Comparison of ENCODE assay signal across 20 cellular contexts in genomic region chr20:20204326-20204725, GRCh38.
DNase-seq lines count a peak whose midpoint lies in the region; ATAC-seq and TF ChIP-seq lines count a peak whose summit lies in the region.
"Had no signal": no experiment of that assay in that cellular context is flagged by ENCODE, and none has a peak within 500 bp of the region (broad histone marks: within the 10 kb centered on the region; RNA-seq: fewer than 3 reads in every experiment).

No MANE protein-coding gene starts in this region.

- ATAC-seq in right cardiac atrium, result no peak
- no peak for ATAC-seq in GM18502 (IDR thresholded peaks at IDR 0.05; ENCODE audit: poor library complexity, unreplicated experiment)
- ATAC-seq: left colon, PC-3 had no signal

- TF ChIP-seq CTCF in BE2C (IDR thresholded peaks at IDR 0.05; ENCODE audit: low read depth, low read length), result no peak

- intact Hi-C loops in right cardiac atrium (cut with DNase I), result no loop called here

- peaks cover 4% of the 10 kb centered on the region; the same call in 1 of the 2 replicates for H3K27me3 ChIP-seq in BE2C
- no peaks in the 10 kb centered on the region for H3K27me3 ChIP-seq in right cardiac atrium (ENCODE audit: control insufficient read depth, insufficient read depth)
- H3K27me3 ChIP-seq: ascending aorta, vagina had no signal

- DNase-seq in BE2C (peak; percentile 43), NCI-H1105 treated with DMSO at 0.1 percent for 48 hours (lab: John Stamatoyannopoulos, UW) (peak; percentile 66), NCI-H2171 (lab: John Stamatoyannopoulos, UW) (peak; percentile 94), SHP77 (lab: John Stamatoyannopoulos, UW) (peak; percentile 88 to 89), right cardiac atrium (no peak), occipital lobe (lab: John Stamatoyannopoulos, UW) (no peak)
- no peak for DNase-seq in activated CD8-positive, alpha-beta memory T cell treated with anti-CD3 and anti-CD28 coated beads, Interleukin-2, amount 50 U/mL, for 4 hours
- DNase-seq: activated CD4-positive, alpha-beta T cell treated with anti-CD3 and anti-CD28 coated beads for 4 hours; CD4-positive, alpha-beta T cell; EL; HFFc6; left colon; NCI-H1694 treated with DMSO at 0.1 percent for 48 hours; PC-3; stimulated activated CD4-positive, alpha-beta T cell treated with anti-CD3 and anti-CD28 coated beads, Interleukin-2, amount 100 ng/mL, for 48 hours had no signal

- no peak overlapping the region for H3K27ac ChIP-seq in right cardiac atrium (ENCODE audit: low read length)
- H3K27ac ChIP-seq: ascending aorta, parathyroid adenoma, SK-N-MC, vagina had no signal

- no peaks in the 10 kb centered on the region for H3K36me3 ChIP-seq in BE2C
- H3K36me3 ChIP-seq: ascending aorta, vagina had no signal

- 60% methylated on average over 3 of the region's 3 CpGs for WGBS in right cardiac atrium

- H3K4me1 ChIP-seq in BE2C, result peaks cover 20% of the 10 kb centered on the region
- no peaks in the 10 kb centered on the region for H3K4me1 ChIP-seq in right cardiac atrium (ENCODE audit: control insufficient read depth, insufficient read depth, low read length)
- H3K4me1 ChIP-seq: ascending aorta, parathyroid adenoma, vagina had no signal

- H3K4me3 ChIP-seq in BE2C (ENCODE audit: low read depth, low read length) (peak overlapping the region; percentile 15), right cardiac atrium (ENCODE audit: low read length) (no peak overlapping the region)
- H3K4me3 ChIP-seq: ascending aorta, SK-N-MC, vagina had no signal

- H3K9me3 ChIP-seq in BE2C (no peaks in the 10 kb centered on the region), right cardiac atrium (ENCODE audit: control insufficient read depth, low read length) (no peaks in the 10 kb centered on the region)
- H3K9me3 ChIP-seq: ascending aorta, vagina had no signal

Comparison
In these comparisons a context has a peak if more than half of its experiments do, and no peak if none do; other contexts are left out.
1. DNase-seq: peak in BE2C (single experiment), NCI-H1105 treated with DMSO at 0.1 percent for 48 hours (single experiment), NCI-H2171 (single experiment) and SHP77 (2 of 2); none in right cardiac atrium (0 of 3), occipital lobe (single experiment) and activated CD8-positive, alpha-beta memory T cell treated with anti-CD3 and anti-CD28 coated beads, Interleukin-2, amount 50 U/mL, for 4 hours (single experiment).